10 cellular contexts compared by ENCODE assay signal in genomic region chr3:161171639-161172552, GRCh38. TPM values are rescaled to one million over a fixed set of nuclear protein-coding genes. Genes with fewer than 3 reads are reported as not detected.
A peak's percentile ranks its signal among the peaks of the same experiment; 100 is the strongest.
DNase-seq lines count a peak whose midpoint lies in the region; ATAC-seq and TF ChIP-seq lines count a peak whose summit lies in the region.
"Had no signal": no experiment of that assay in that cellular context is flagged by ENCODE, and none has a peak within 500 bp of the region (broad histone marks: within the 10 kb centered on the region; RNA-seq: fewer than 3 reads in every experiment).

No MANE protein-coding gene starts in this region.

- TF ChIP-seq CTCF in choroid plexus epithelial cell (conservative IDR thresholded peaks at IDR 0.05; ENCODE audit: low read depth, low read length) (peak; percentile 60), lower lobe of right lung (IDR thresholded peaks at IDR 0.05) (peak; percentile 24), MM.1S (IDR thresholded peaks at IDR 0.05; ENCODE audit: low read length) (no peak)

- no peaks in the 10 kb centered on the region for H3K9me3 ChIP-seq in lower lobe of right lung
- no peaks in the 10 kb centered on the region for H3K9me3 ChIP-seq in MM.1S (replicated peaks; ENCODE audit: insufficient read depth, low read length)

- no peak overlapping the region for H3K4me2 ChIP-seq in MM.1S (ENCODE audit: low read depth, low read length)

- no peaks in the 10 kb centered on the region for H3K9me2 ChIP-seq in MM.1S (replicated peaks; ENCODE audit: insufficient read depth, low read length)

- DNase-seq in DMS53 (lab: John Stamatoyannopoulos, UW): peak; percentile 20
- peak; percentile 10 for DNase-seq in NCI-H748 treated with DMSO at 0.1 percent for 48 hours (lab: John Stamatoyannopoulos, UW)
- peak; percentile 50 for DNase-seq in choroid plexus epithelial cell (ENCODE audit: low read depth)
- DNase-seq in lower lobe of right lung: no peak
- DNase-seq in MM.1S: no peak
- DNase-seq in AG08395 (ENCODE audit: low spot score): no peak
- DNase-seq: NCI-H1694 treated with DMSO at 0.1 percent for 48 hours had no signal

- H3K27ac ChIP-seq in lower lobe of right lung: no peak overlapping the region
- no peak overlapping the region for H3K27ac ChIP-seq in MM.1S (ENCODE audit: low read length)

- no peak overlapping the region for H2AFZ ChIP-seq in MM.1S (ENCODE audit: low read length)

- H3K36me3 ChIP-seq in lower lobe of right lung (no peaks in the 10 kb centered on the region), MM.1S (replicated peaks; ENCODE audit: insufficient read depth, low read length) (no peaks in the 10 kb centered on the region)

- H3K9ac ChIP-seq in MM.1S (ENCODE audit: low read length): no peak overlapping the region

- H3K4me1 ChIP-seq in lower lobe of right lung: peaks cover 4% of the 10 kb centered on the region
- no peaks in the 10 kb centered on the region for H3K4me1 ChIP-seq in MM.1S (ENCODE audit: low read length)

- no peak overlapping the region for H3K4me3 ChIP-seq in choroid plexus epithelial cell (ENCODE audit: low read depth, low read length)
- no peak overlapping the region for H3K4me3 ChIP-seq in lower lobe of right lung
- H3K4me3 ChIP-seq in MM.1S (ENCODE audit: low read length): no peak overlapping the region

- H3K27ac Mint-ChIP-seq in activated T-helper 17 cell treated with anti-CD3 and anti-CD28 coated beads, Interleukin-2, amount 50 U/mL, for 72 hours: no peak overlapping the region
- H3K27ac Mint-ChIP-seq: activated T-helper 2 cell treated with anti-CD3 and anti-CD28 coated beads, Interferon-gamma antibody, Interleukin-2, Interleukin-4, amounts not matched to agents 10 μg/mL and 5 μg/mL and 100 μg/mL, durations not matched to agents 14 hours and 24 hours and 36 hours had no signal

- no peaks in the 10 kb centered on the region for H4K20me1 ChIP-seq in MM.1S (ENCODE audit: insufficient read depth, low read length)

- peaks cover 4% of the 10 kb centered on the region for H3K9me3 Mint-ChIP-seq in activated T-helper 17 cell treated with anti-CD3 and anti-CD28 coated beads, Interleukin-2, amount 50 U/mL, for 72 hours
- H3K9me3 Mint-ChIP-seq: activated T-helper 2 cell treated with anti-CD3 and anti-CD28 coated beads, Interferon-gamma antibody, Interleukin-2, Interleukin-4, amounts not matched to agents 10 μg/mL and 5 μg/mL and 100 μg/mL, durations not matched to agents 14 hours and 24 hours and 36 hours had no signal

- no peaks in the 10 kb centered on the region for H3K4me1 Mint-ChIP-seq in activated T-helper 17 cell treated with anti-CD3 and anti-CD28 coated beads, Interleukin-2, amount 50 U/mL, for 72 hours

- H3K27me3 Mint-ChIP-seq in activated T-helper 17 cell treated with anti-CD3 and anti-CD28 coated beads, Interleukin-2, amount 50 U/mL, for 72 hours: peaks cover 12% of the 10 kb centered on the region

- no peaks in the 10 kb centered on the region for H3K36me3 Mint-ChIP-seq in activated T-helper 17 cell treated with anti-CD3 and anti-CD28 coated beads, Interleukin-2, amount 50 U/mL, for 72 hours (ENCODE audit: low read depth)

- ATAC-seq in lower lobe of right lung (peak in 1 of 2 donors; percentile 37), HG03442 (IDR thresholded peaks at IDR 0.05; ENCODE audit: unreplicated experiment) (no peak)
- ATAC-seq in activated T-helper 17 cell treated with anti-CD3 and anti-CD28 coated beads, Interleukin-2, amount 50 U/mL, for 72 hours (replicated peaks): no peak

- H3K27me3 ChIP-seq in lower lobe of right lung (ENCODE audit: low read depth) (no peaks in the 10 kb centered on the region), MM.1S (replicated peaks; ENCODE audit: insufficient read depth, low read length) (no peaks in the 10 kb centered on the region)

- no peaks in the 10 kb centered on the region for H3F3A ChIP-seq in MM.1S (ENCODE audit: insufficient read depth, low read length)

- H3K79me2 ChIP-seq in MM.1S (ENCODE audit: low read length): no peaks in the 10 kb centered on the region

- no peak overlapping the region for H3K4me3 Mint-ChIP-seq in activated T-helper 17 cell treated with anti-CD3 and anti-CD28 coated beads, Interleukin-2, amount 50 U/mL, for 72 hours

- intact Hi-C loops in lower lobe of right lung (cut with DNase I): no loop called here

RNA-seq across cellular contexts. Expression of gene NMD3, which starts 49.2 kb away (rescaled TPM):
- total RNA-seq in lower lobe of right lung: 46.0 TPM
- total RNA-seq in activated T-helper 17 cell treated with anti-CD3 and anti-CD28 coated beads, Interleukin-2, amount 50 U/mL, for 72 hours: 10 to 100 TPM; 43.4 to 61.9 TPM

Comparison
In these comparisons a context has a peak if more than half of its experiments do, and no peak if none do; other contexts are left out.
1. DNase-seq: peak in DMS53 (single experiment), NCI-H748 treated with DMSO at 0.1 percent for 48 hours (single experiment) and choroid plexus epithelial cell (single experiment); none in lower lobe of right lung (single experiment), MM.1S (single experiment) and AG08395 (single experiment).